24 cellular contexts compared by ENCODE assay signal in genomic region chr14:105924951-105925591, GRCh38.
"Had no signal": no experiment of that assay in that cellular context is flagged by ENCODE, and none has a peak within 500 bp of the region (broad histone marks: within the 10 kb centered on the region; RNA-seq: fewer than 3 reads in every experiment).

No MANE protein-coding gene starts in this region.

- H3K4me3 Mint-ChIP-seq: activated CD4-positive, alpha-beta memory T cell treated with anti-CD3 and anti-CD28 coated beads, Interleukin-2, amount 10 ng/mL, durations not matched to agents 7 days and 5 days; activated CD4-positive, alpha-beta T cell treated with anti-CD3 and anti-CD28 coated beads, Interleukin-2, amount 10 ng/mL, durations not matched to agents 7 days and 5 days; activated T-cell treated with anti-CD3 and anti-CD28 coated beads, Interleukin-2, amount 50 U/mL, for 24 hours; activated T-helper 17 cell treated with anti-CD3 and anti-CD28 coated beads, Interleukin-2, amount 50 U/mL, for 72 hours; nephron progenitor cell; WTC11 had no signal

- DNase-seq: activated CD4-positive, alpha-beta memory T cell treated with anti-CD3 and anti-CD28 coated beads, Interleukin-2, amount 10 ng/mL, durations not matched to agents 7 days and 5 days; activated CD4-positive, alpha-beta T cell treated with anti-CD3 and anti-CD28 coated beads for 1 hour; activated CD4-positive, alpha-beta T cell treated with anti-CD3 and anti-CD28 coated beads, Interleukin-2, amount 10 ng/mL, durations not matched to agents 7 days and 5 days; activated CD8-positive, alpha-beta memory T cell treated with anti-CD3 and anti-CD28 coated beads, Interleukin-2, amount 50 U/mL, for 48 hours; activated naive CD4-positive, alpha-beta T cell; activated T-cell treated with anti-CD3 and anti-CD28 coated beads, Interleukin-2, amount 50 U/mL, for 24 hours; amniotic stem cell; central memory CD4-positive, alpha-beta T cell; islet precursor cell; nephron progenitor cell; nucleus accumbens; stimulated activated CD4-positive, alpha-beta T cell treated with anti-CD3 and anti-CD28 coated beads, Interleukin-12 subunit alpha, Interleukin-12 subunit beta, amount 100 ng/mL, for 4 hours; stimulated activated CD4-positive, alpha-beta T cell treated with anti-CD3 and anti-CD28 coated beads, Interleukin-4, amount 100 ng/mL, for 1 hour; stimulated activated naive CD8-positive, alpha-beta T cell treated with anti-CD3 and anti-CD28 coated beads, Interleukin-15, Interleukin-2, amounts not matched to agents 100 U/mL and 50 U/mL, for 24 hours; T-helper 2 cell; testis; trophoblast cell; uterus had no signal

- H3K36me3 ChIP-seq: gastroesophageal sphincter, right atrium auricular region, uterus had no signal

- H3K9me3 Mint-ChIP-seq: activated CD4-positive, alpha-beta memory T cell treated with anti-CD3 and anti-CD28 coated beads, Interleukin-2, amount 10 ng/mL, durations not matched to agents 7 days and 5 days had no signal

- H3K27ac Mint-ChIP-seq: activated CD4-positive, alpha-beta memory T cell treated with anti-CD3 and anti-CD28 coated beads, Interleukin-2, amount 10 ng/mL, durations not matched to agents 7 days and 5 days; activated CD4-positive, alpha-beta T cell treated with anti-CD3 and anti-CD28 coated beads, Interleukin-2, amount 10 ng/mL, durations not matched to agents 7 days and 5 days; activated T-cell treated with anti-CD3 and anti-CD28 coated beads, Interleukin-2, amount 50 U/mL, for 24 hours; activated T-helper 17 cell treated with anti-CD3 and anti-CD28 coated beads, Interleukin-2, amount 50 U/mL, for 72 hours; nephron progenitor cell; WTC11 had no signal

- H3K27me3 ChIP-seq: hepatocyte, right atrium auricular region, testis, uterus had no signal

- H3K4me1 ChIP-seq: gastroesophageal sphincter, parathyroid adenoma, right atrium auricular region, testis, uterus had no signal

- ATAC-seq: activated T-helper 17 cell treated with anti-CD3 and anti-CD28 coated beads, Interleukin-2, amount 50 U/mL, for 72 hours; gastroesophageal sphincter; stimulated activated naive CD8-positive, alpha-beta T cell treated with anti-CD3 and anti-CD28 coated beads, Interleukin-15, Interleukin-2, amounts not matched to agents 100 U/mL and 50 U/mL, for 24 hours; WTC11 had no signal

- H3K4me1 Mint-ChIP-seq: activated CD4-positive, alpha-beta memory T cell treated with anti-CD3 and anti-CD28 coated beads, Interleukin-2, amount 10 ng/mL, durations not matched to agents 7 days and 5 days; activated CD4-positive, alpha-beta T cell treated with anti-CD3 and anti-CD28 coated beads, Interleukin-2, amount 10 ng/mL, durations not matched to agents 7 days and 5 days; activated T-helper 17 cell treated with anti-CD3 and anti-CD28 coated beads, Interleukin-2, amount 50 U/mL, for 72 hours; nephron progenitor cell; WTC11 had no signal

- H3K27ac ChIP-seq: gastroesophageal sphincter, hepatocyte, parathyroid adenoma, right atrium auricular region, testis, uterus had no signal

- H3K4me3 ChIP-seq: gastroesophageal sphincter, hepatocyte, right atrium auricular region, testis, uterus had no signal

- H3K9me3 ChIP-seq: testis, uterus had no signal
